ENCODE assay signal across 17 cellular contexts in genomic region chr7:157441023-157441399, GRCh38.
A peak's percentile ranks its signal among the peaks of the same experiment; 100 is the strongest.
DNase-seq lines count a peak whose midpoint lies in the region; ATAC-seq and TF ChIP-seq lines count a peak whose summit lies in the region.
"Had no signal": no experiment of that assay in that cellular context is flagged by ENCODE, and none has a peak within 500 bp of the region (broad histone marks: within the 10 kb centered on the region; RNA-seq: fewer than 3 reads in every experiment).

No MANE protein-coding gene starts in this region.

- peaks cover 12% of the 10 kb centered on the region for H3K27me3 Mint-ChIP-seq in activated CD8-positive, alpha-beta memory T cell treated with anti-CD3 and anti-CD28 coated beads, Interleukin-2, amount 10 ng/mL, durations not matched to agents 7 days and 5 days
- H3K27me3 Mint-ChIP-seq in T-helper 17 cell: no peaks in the 10 kb centered on the region
- H3K27me3 Mint-ChIP-seq in neural progenitor cell (ENCODE audit: insufficient read depth, low read depth): peaks cover 17% of the 10 kb centered on the region
- no peaks in the 10 kb centered on the region for H3K27me3 Mint-ChIP-seq in CD4-positive, alpha-beta T cell

- H3K4me1 ChIP-seq in neural progenitor cell: no peaks in the 10 kb centered on the region
- H3K4me1 ChIP-seq in upper lobe of right lung: no peaks in the 10 kb centered on the region
- H3K4me1 ChIP-seq: SJCRH30 had no signal

- H3K9me3 Mint-ChIP-seq in activated CD8-positive, alpha-beta memory T cell treated with anti-CD3 and anti-CD28 coated beads, Interleukin-2, amount 10 ng/mL, durations not matched to agents 7 days and 5 days (ENCODE audit: low read depth): no peaks in the 10 kb centered on the region
- peaks cover 27% of the 10 kb centered on the region for H3K9me3 Mint-ChIP-seq in neural progenitor cell
- H3K9me3 Mint-ChIP-seq in CD4-positive, alpha-beta T cell: no peaks in the 10 kb centered on the region
- H3K9me3 Mint-ChIP-seq: CD8-positive, alpha-beta T cell had no signal

- H3K27me3 ChIP-seq in neural progenitor cell (no peaks in the 10 kb centered on the region), upper lobe of right lung (no peaks in the 10 kb centered on the region)
- H3K27me3 ChIP-seq in CD4-positive, alpha-beta T cell (ENCODE audit: control insufficient read depth, insufficient read depth, low read length): no peaks in the 10 kb centered on the region

- H3K4me3 ChIP-seq in neural progenitor cell (no peak overlapping the region), upper lobe of right lung (no peak overlapping the region)
- H3K4me3 ChIP-seq: SJCRH30 had no signal

- intact Hi-C loops in upper lobe of right lung (cut with DNase I): no loop called here
- intact Hi-C loops in CD4-positive, alpha-beta T cell (cut with DNase I, micrococcal nuclease): no loop called here

- H3K9ac ChIP-seq in neural progenitor cell: no peak overlapping the region

- H3K27ac ChIP-seq in neural progenitor cell: no peak overlapping the region
- H3K27ac ChIP-seq in upper lobe of right lung: no peak overlapping the region
- H3K27ac ChIP-seq in CD4-positive, alpha-beta T cell (ENCODE audit: low read depth, low read length): no peak overlapping the region
- H3K27ac ChIP-seq: SJCRH30 had no signal

- H3K27ac Mint-ChIP-seq in activated CD8-positive, alpha-beta memory T cell treated with anti-CD3 and anti-CD28 coated beads, Interleukin-2, amount 10 ng/mL, durations not matched to agents 7 days and 5 days: no peak overlapping the region
- H3K27ac Mint-ChIP-seq in T-helper 17 cell (peak overlapping the region; percentile 74), neural progenitor cell (peak overlapping the region; percentile 66)
- no peak overlapping the region for H3K27ac Mint-ChIP-seq in CD4-positive, alpha-beta T cell
- H3K27ac Mint-ChIP-seq: CD8-positive, alpha-beta T cell had no signal

- H3F3A ChIP-seq in neural progenitor cell (ENCODE audit: low read depth): no peaks in the 10 kb centered on the region

- CTCF ChIA-PET in activated CD8-positive, alpha-beta memory T cell treated with anti-CD3 and anti-CD28 coated beads, Interleukin-2, amount 10 ng/mL, durations not matched to agents 7 days and 5 days (lab: Charles Lee): no interaction called here
- CTCF ChIA-PET in CD4-positive, alpha-beta T cell (lab: Charles Lee): no interaction called here

- no peaks in the 10 kb centered on the region for H4K20me1 ChIP-seq in neural progenitor cell (ENCODE audit: low read depth)

- POLR2A ChIA-PET in CD4-positive, alpha-beta T cell (lab: Charles Lee): no interaction called here

- H3K79me2 ChIP-seq in neural progenitor cell (ENCODE audit: low read depth): no peaks in the 10 kb centered on the region

- no peak for TF ChIP-seq CTCF in neural progenitor cell (IDR thresholded peaks at IDR 0.05)
- no peak for TF ChIP-seq CTCF in upper lobe of right lung (IDR thresholded peaks at IDR 0.05)
- no peak for TF ChIP-seq CTCF in CD4-positive, alpha-beta T cell (IDR thresholded peaks at IDR 0.05)

- DNase-seq in activated CD8-positive, alpha-beta memory T cell treated with anti-CD3 and anti-CD28 coated beads, Interleukin-2, amount 10 ng/mL, durations not matched to agents 7 days and 5 days: peak; percentile 32
- no peak for DNase-seq in activated CD8-positive, alpha-beta memory T cell treated with anti-CD3 and anti-CD28 coated beads, Interleukin-2, amount 50 U/mL, for 48 hours
- DNase-seq in T-helper 17 cell (no peak), neural progenitor cell (ENCODE audit: low spot score) (no peak), upper lobe of right lung (peak; percentile 41), DMS53 (lab: John Stamatoyannopoulos, UW) (no peak)
- no peak for DNase-seq in CD4-positive, alpha-beta T cell
- DNase-seq: AML-193; CD8-positive, alpha-beta T cell; DND-41; GDM1; HCEC 1CT; NCI-H1092 treated with DMSO at 0.1 percent for 48 hours; NCI-H1694 treated with DMSO at 0.1 percent for 48 hours; NCI-H446; SJCRH30 had no signal

- H3K9me3 ChIP-seq in T-helper 17 cell (ENCODE audit: control insufficient read depth, low read length, poor library complexity, severe bottlenecking) (no peaks in the 10 kb centered on the region), neural progenitor cell (ENCODE audit: low read depth) (no peaks in the 10 kb centered on the region), upper lobe of right lung (no peaks in the 10 kb centered on the region)
- H3K9me3 ChIP-seq in CD4-positive, alpha-beta T cell (ENCODE audit: control insufficient read depth, low read length): no peaks in the 10 kb centered on the region
- H3K9me3 ChIP-seq: SJCRH30 had no signal

- no peaks in the 10 kb centered on the region for H3K36me3 ChIP-seq in neural progenitor cell
- H3K36me3 ChIP-seq in upper lobe of right lung: no peaks in the 10 kb centered on the region
- H3K36me3 ChIP-seq: SJCRH30 had no signal

- H3K36me3 Mint-ChIP-seq in activated CD8-positive, alpha-beta memory T cell treated with anti-CD3 and anti-CD28 coated beads, Interleukin-2, amount 10 ng/mL, durations not matched to agents 7 days and 5 days: no peaks in the 10 kb centered on the region
- no peaks in the 10 kb centered on the region for H3K36me3 Mint-ChIP-seq in T-helper 17 cell (ENCODE audit: low read depth)
- peaks cover 14% of the 10 kb centered on the region for H3K36me3 Mint-ChIP-seq in neural progenitor cell
- H3K36me3 Mint-ChIP-seq in CD4-positive, alpha-beta T cell (ENCODE audit: low read depth): no peaks in the 10 kb centered on the region
- H3K36me3 Mint-ChIP-seq: CD8-positive, alpha-beta T cell had no signal

- no peak overlapping the region for H3K4me2 ChIP-seq in neural progenitor cell

- no peak overlapping the region for H2AFZ ChIP-seq in neural progenitor cell (replicated peaks)

- no peak for ATAC-seq in activated CD8-positive, alpha-beta memory T cell treated with anti-CD3 and anti-CD28 coated beads, Interleukin-2, amount 10 ng/mL, durations not matched to agents 7 days and 5 days
- ATAC-seq in T-helper 17 cell: peak; percentile 35
- no peak for ATAC-seq in upper lobe of right lung
- no peak for ATAC-seq in HG02642 (IDR thresholded peaks at IDR 0.05; ENCODE audit: poor library complexity, unreplicated experiment)
- ATAC-seq in CD4-positive, alpha-beta T cell (ENCODE audit: poor library complexity): no peak
- ATAC-seq: CD8-positive, alpha-beta T cell had no signal

- H3K4me1 Mint-ChIP-seq in activated CD8-positive, alpha-beta memory T cell treated with anti-CD3 and anti-CD28 coated beads, Interleukin-2, amount 10 ng/mL, durations not matched to agents 7 days and 5 days: no peaks in the 10 kb centered on the region
- H3K4me1 Mint-ChIP-seq in T-helper 17 cell (peaks cover 2% of the 10 kb centered on the region), neural progenitor cell (peaks cover 19% of the 10 kb centered on the region)
- no peaks in the 10 kb centered on the region for H3K4me1 Mint-ChIP-seq in CD4-positive, alpha-beta T cell (ENCODE audit: low read depth)

- no peak overlapping the region for H3K4me3 Mint-ChIP-seq in activated CD8-positive, alpha-beta memory T cell treated with anti-CD3 and anti-CD28 coated beads, Interleukin-2, amount 10 ng/mL, durations not matched to agents 7 days and 5 days
- H3K4me3 Mint-ChIP-seq in T-helper 17 cell: no peak overlapping the region
- H3K4me3 Mint-ChIP-seq in neural progenitor cell: no peak overlapping the region
- no peak overlapping the region for H3K4me3 Mint-ChIP-seq in CD4-positive, alpha-beta T cell
- H3K4me3 Mint-ChIP-seq: CD8-positive, alpha-beta T cell had no signal

Comparison
In these comparisons a context has a peak if more than half of its experiments do, and no peak if none do; other contexts are left out.
1. DNase-seq: peak in activated CD8-positive, alpha-beta memory T cell treated with anti-CD3 and anti-CD28 coated beads, Interleukin-2, amount 10 ng/mL, durations not matched to agents 7 days and 5 days (single experiment) and upper lobe of right lung (single experiment); none in activated CD8-positive, alpha-beta memory T cell treated with anti-CD3 and anti-CD28 coated beads, Interleukin-2, amount 50 U/mL, for 48 hours (single experiment), T-helper 17 cell (0 of 3), neural progenitor cell (single experiment), DMS53 (single experiment) and CD4-positive, alpha-beta T cell (0 of 10).
2. H3K27ac Mint-ChIP-seq: peak in T-helper 17 cell (single experiment) and neural progenitor cell (single experiment); none in activated CD8-positive, alpha-beta memory T cell treated with anti-CD3 and anti-CD28 coated beads, Interleukin-2, amount 10 ng/mL, durations not matched to agents 7 days and 5 days (single experiment) and CD4-positive, alpha-beta T cell (single experiment).